In genomic region chr2:24273598-24273997, GRCh38 we compare ENCODE assay signal across 24 cellular contexts.
DNase-seq lines count a peak whose midpoint lies in the region; ATAC-seq, FAIRE-seq and TF ChIP-seq lines count a peak whose summit lies in the region.
"Had no signal": no experiment of that assay in that cellular context is flagged by ENCODE, and none has a peak within 500 bp of the region (broad histone marks: within the 10 kb centered on the region; RNA-seq: fewer than 3 reads in every experiment).

No MANE protein-coding gene starts in this region.

- WGBS in liver: 70% methylated on average over 2 of the region's 2 CpGs
- 99% methylated on average over 2 of the region's 2 CpGs for WGBS in HepG2 (ENCODE audit: low lambda C conversion rate)
- WGBS in smooth muscle cell (ENCODE audit: low lambda C conversion rate): 100% methylated on average over 2 of the region's 2 CpGs

- in situ Hi-C loops in HepG2 (cut with HindIII; ENCODE audit: extremely low pct_ligation_motif_present, low pct_unique_long_range_greater_than_20kb): no loop called here

- H3K79me2 ChIP-seq in HepG2 (ENCODE audit: insufficient read depth, low read length): no peaks in the 10 kb centered on the region
- no peaks in the 10 kb centered on the region for H3K79me2 ChIP-seq in PC-3 (ENCODE audit: low read length)
- H3K79me2 ChIP-seq in smooth muscle cell (ENCODE audit: low read depth): no peaks in the 10 kb centered on the region

- no peak for FAIRE-seq in HepG2 (lab: Jason Lieb, UNC)
- FAIRE-seq: G401.6, GM12892, GM19239, H54 had no signal

- H3F3A ChIP-seq in PC-3 (ENCODE audit: low read length, unreplicated experiment) (no peaks in the 10 kb centered on the region), smooth muscle cell (ENCODE audit: low read depth) (no peaks in the 10 kb centered on the region)

- TF ChIP-seq CTCF in liver (IDR thresholded peaks at IDR 0.05; ENCODE audit: low read depth, low read length, missing input control): no peak
- TF ChIP-seq CTCF in HepG2 (CRISPR knock-in tag; IDR thresholded peaks at IDR 0.05): no peak
- no peak for TF ChIP-seq CTCF in PC-3 (conservative IDR thresholded peaks at IDR 0.05; ENCODE audit: low read depth, low read length)
- TF ChIP-seq CTCF in smooth muscle cell (IDR thresholded peaks at IDR 0.05; ENCODE audit: borderline replicate concordance, insufficient read depth, poor library complexity, severe bottlenecking): no peak

- H3K4me3 ChIP-seq in liver (ENCODE audit: low read depth in 1 of 3, low read length in 3 of 3) (no peak overlapping the region), HepG2 (replicated peaks in 1 of 3; ENCODE audit: insufficient read depth in 1 of 3, low read depth in 2 of 3, low read length in 3 of 3) (no peak overlapping the region), PC-3 (ENCODE audit: low read length) (no peak overlapping the region), smooth muscle cell (no peak overlapping the region)
- H3K4me3 ChIP-seq: A549; BLaER1 treated with 17β-estradiol and CSF1 and Interleukin-3, amounts not matched to agents 10 nM and 100 nM; HAP-1 had no signal

- TF ChIP-seq RAD21 in liver (IDR thresholded peaks at IDR 0.05) (peak in 1 of 2 donors; percentile 22), HepG2 (CRISPR knock-in tag; IDR thresholded peaks at IDR 0.05) (no peak)

- intact Hi-C loops in HepG2 (cut with micrococcal nuclease; ENCODE audit: unreplicated experiment): no loop called here
- intact Hi-C loops in PC-3 (cut with micrococcal nuclease): no loop called here

- H3K4me2 ChIP-seq in HepG2 (ENCODE audit: low read depth, low read length) (no peak overlapping the region), PC-3 (ENCODE audit: low read length) (no peak overlapping the region), smooth muscle cell (no peak overlapping the region)
- H3K4me2 ChIP-seq: A549; BLaER1 treated with 17β-estradiol and CSF1 and Interleukin-3, amounts not matched to agents 10 nM and 100 nM had no signal

- H3K9me2 ChIP-seq in PC-3 (replicated peaks; ENCODE audit: low read length): no peaks in the 10 kb centered on the region

- H3K27me3 ChIP-seq in liver (ENCODE audit: control insufficient read depth in 4 of 4, insufficient read depth in 4 of 4, low read length in 3 of 4): no peaks in the 10 kb centered on the region
- H3K27me3 ChIP-seq in HepG2 (ENCODE audit: control insufficient read depth in 1 of 2, insufficient read depth in 2 of 2, low read length in 2 of 2): no peaks in the 10 kb centered on the region
- no peaks in the 10 kb centered on the region for H3K27me3 ChIP-seq in PC-3 (ENCODE audit: low read length)
- no peaks in the 10 kb centered on the region for H3K27me3 ChIP-seq in smooth muscle cell (ENCODE audit: low read depth)
- H3K27me3 ChIP-seq: BE2C; BLaER1 treated with 17β-estradiol and CSF1 and Interleukin-3, amounts not matched to agents 10 nM and 100 nM had no signal

- no TSS peak for BruUV-seq in HepG2 (replicated peaks; lab: Mats Ljungman, UMichigan)
- no TSS peak for BruUV-seq in PC-3 (replicated peaks; lab: Mats Ljungman, UMichigan)

- no peak for ATAC-seq in HepG2
- ATAC-seq in PC-3: no peak
- peak; percentile 72 for ATAC-seq in left lobe of liver
- ATAC-seq in GM21381 (IDR thresholded peaks at IDR 0.05; ENCODE audit: unreplicated experiment): no peak
- ATAC-seq in GM21576 (IDR thresholded peaks at IDR 0.05; ENCODE audit: unreplicated experiment): no peak
- ATAC-seq: A549; CD8-positive, alpha-beta T cell had no signal

- no peak overlapping the region for H3K9ac ChIP-seq in liver (ENCODE audit: low read depth in 1 of 2, low read length in 2 of 2)
- no peak overlapping the region for H3K9ac ChIP-seq in HepG2 (ENCODE audit: insufficient read depth, low read depth, low read length)
- no peak overlapping the region for H3K9ac ChIP-seq in PC-3 (ENCODE audit: low read length)
- H3K9ac ChIP-seq in smooth muscle cell (ENCODE audit: low read depth): no peak overlapping the region
- H3K9ac ChIP-seq: BLaER1 treated with 17β-estradiol and CSF1 and Interleukin-3, amounts not matched to agents 10 nM and 100 nM had no signal

- DNase-seq in HepG2 (ENCODE audit: low spot score) (no peak), PC-3 (peak; percentile 30), left lobe of liver (ENCODE audit: low spot score) (no peak), smooth muscle cell (lab: John Stamatoyannopoulos, UW; ENCODE audit: unreplicated experiment) (no peak)
- DNase-seq: 8988T; ACHN; AML-193; BE2C; Caco-2; CD8-positive, alpha-beta T cell; DMS153; DND-41; GOT3; HFFc6 had no signal

- peaks cover 1 to 31% (median 15%) of the 10 kb centered on the region in 4 donors for H3K36me3 ChIP-seq in liver (ENCODE audit: control insufficient read depth in 4 of 4, insufficient read depth in 3 of 4, low read depth in 1 of 4, low read length in 3 of 4)
- H3K36me3 ChIP-seq in HepG2 (replicated peaks in 1 of 2; ENCODE audit: control insufficient read depth in 1 of 2, insufficient read depth in 2 of 2, low read length in 2 of 2): peaks cover 2 to 35% of the 10 kb centered on the region in 2 experiments; a peak in 4 of 5 replicates
- peaks cover 19% of the 10 kb centered on the region for H3K36me3 ChIP-seq in PC-3 (ENCODE audit: low read depth, low read length)
- peaks cover 9% of the 10 kb centered on the region for H3K36me3 ChIP-seq in smooth muscle cell (ENCODE audit: low read depth)
- H3K36me3 ChIP-seq: BE2C had no signal

- H4K20me1 ChIP-seq in HepG2 (ENCODE audit: insufficient read depth, low read length): no peaks in the 10 kb centered on the region
- H4K20me1 ChIP-seq in PC-3 (ENCODE audit: low read length): no peaks in the 10 kb centered on the region
- H4K20me1 ChIP-seq in smooth muscle cell (ENCODE audit: low read depth): no peaks in the 10 kb centered on the region

- H2AFZ ChIP-seq in HepG2 (ENCODE audit: low read length) (no peak overlapping the region), PC-3 (ENCODE audit: low read length) (no peak overlapping the region), smooth muscle cell (ENCODE audit: low read depth) (no peak overlapping the region)

- H3K27ac ChIP-seq in liver (ENCODE audit: low read depth in 1 of 2, low read length in 2 of 2) (peak overlapping the region; percentile 5 to 15), HepG2 (ENCODE audit: extremely low read length, insufficient read depth, low read length) (no peak overlapping the region), PC-3 (ENCODE audit: low read length) (no peak overlapping the region), smooth muscle cell (ENCODE audit: low read depth) (no peak overlapping the region)
- H3K27ac ChIP-seq: A549; BLaER1 treated with 17β-estradiol and CSF1 and Interleukin-3, amounts not matched to agents 10 nM and 100 nM had no signal

- CTCF ChIA-PET in HepG2 (lab: Yijun Ruan, JAX; ENCODE audit: low intra/inter-chr PET ratio, low total read pairs) (no interaction called here), PC-3 (lab: Charles Lee) (no interaction called here)

- POLR2A ChIA-PET in HepG2 (lab: Yijun Ruan, JAX): no interaction called here
- POLR2A ChIA-PET in PC-3 (lab: Charles Lee; ENCODE audit: unreplicated experiment): no interaction called here

- TF ChIP-seq EP300 in HepG2 (IDR thresholded peaks at IDR 0.05; ENCODE audit: low read depth in 2 of 2, low read length in 2 of 2): no peak
- TF ChIP-seq EP300 in HepG2 (CRISPR knock-in tag; IDR thresholded peaks at IDR 0.05; ENCODE audit: borderline replicate concordance): no peak

- H3K4me1 ChIP-seq in liver (ENCODE audit: control insufficient read depth in 4 of 4, insufficient read depth in 4 of 4, low read length in 3 of 4): peaks cover 0 to 7% (median 2%) of the 10 kb centered on the region in 4 donors
- H3K4me1 ChIP-seq in HepG2 (ENCODE audit: insufficient read depth, low read length): peaks cover 13% of the 10 kb centered on the region; the same call in 1 of the 2 replicates
- H3K4me1 ChIP-seq in PC-3 (ENCODE audit: insufficient read depth, low read length): peaks cover 32% of the 10 kb centered on the region
- peaks cover 5% of the 10 kb centered on the region for H3K4me1 ChIP-seq in smooth muscle cell (ENCODE audit: low read depth)
- H3K4me1 ChIP-seq: BE2C, HAP-1 had no signal

- H3K9me3 ChIP-seq in liver (ENCODE audit: control insufficient read depth in 4 of 4, low read length in 3 of 4): no peaks in the 10 kb centered on the region
- H3K9me3 ChIP-seq in HepG2 (ENCODE audit: low read length): no peaks in the 10 kb centered on the region
- H3K9me3 ChIP-seq in PC-3 (ENCODE audit: low read length): no peaks in the 10 kb centered on the region
- no peaks in the 10 kb centered on the region for H3K9me3 ChIP-seq in smooth muscle cell (replicated peaks; ENCODE audit: low read depth)
- H3K9me3 ChIP-seq: A549; BE2C; BLaER1 treated with 17β-estradiol and CSF1 and Interleukin-3, amounts not matched to agents 10 nM and 100 nM; Caco-2; HAP-1 had no signal

- TF ChIP-seq POLR2A in HepG2 (IDR thresholded peaks at IDR 0.05; ENCODE audit: insufficient read depth in 1 of 2, low read depth in 2 of 2, low read length in 2 of 2): no peak

TF ChIP-seq in liver, 16 proteins besides CTCF, POLR2A, EP300 and RAD21 (continues in another document):
- TF ChIP-seq FOXA2 (IDR thresholded peaks at IDR 0.05) (no peak), YY1 (IDR thresholded peaks at IDR 0.05) (no peak), TAF1 (conservative IDR thresholded peaks at IDR 0.05) (no peak), MAX (IDR thresholded peaks at IDR 0.05) (no peak), NR2F2 (IDR thresholded peaks at IDR 0.05) (no peak)

TF ChIP-seq in HepG2, 621 proteins besides CTCF, POLR2A, EP300 and RAD21:
- TF ChIP-seq FOXC1 (CRISPR knock-in tag; IDR thresholded peaks at IDR 0.05; ENCODE audit: borderline replicate concordance) (no peak), PRMT3 (CRISPR knock-in tag; IDR thresholded peaks at IDR 0.05; ENCODE audit: borderline replicate concordance, low read depth) (no peak), ZNF225 (CRISPR knock-in tag; IDR thresholded peaks at IDR 0.05) (no peak), HMGXB4 (CRISPR knock-in tag; IDR thresholded peaks at IDR 0.05; ENCODE audit: borderline replicate concordance in 1 of 2, low read depth in 1 of 2) (no peak), MED1 (CRISPR knock-in tag; IDR thresholded peaks at IDR 0.05) (no peak), ZNF264 (CRISPR knock-in tag; IDR thresholded peaks at IDR 0.05) (no peak), ESRRA (CRISPR knock-in tag; IDR thresholded peaks at IDR 0.05; ENCODE audit: low read depth) (no peak), MTA1 (CRISPR knock-in tag; IDR thresholded peaks at IDR 0.05; ENCODE audit: borderline replicate concordance) (no peak)

Comparison
In these comparisons a context has a peak if more than half of its experiments do, and no peak if none do; other contexts are left out.
1. H3K27ac ChIP-seq: peak in liver (2 of 2); none in HepG2 (single experiment), PC-3 (single experiment) and smooth muscle cell (single experiment).